ENCODE assay signal across 17 cellular contexts in the genomic region with DNA sequence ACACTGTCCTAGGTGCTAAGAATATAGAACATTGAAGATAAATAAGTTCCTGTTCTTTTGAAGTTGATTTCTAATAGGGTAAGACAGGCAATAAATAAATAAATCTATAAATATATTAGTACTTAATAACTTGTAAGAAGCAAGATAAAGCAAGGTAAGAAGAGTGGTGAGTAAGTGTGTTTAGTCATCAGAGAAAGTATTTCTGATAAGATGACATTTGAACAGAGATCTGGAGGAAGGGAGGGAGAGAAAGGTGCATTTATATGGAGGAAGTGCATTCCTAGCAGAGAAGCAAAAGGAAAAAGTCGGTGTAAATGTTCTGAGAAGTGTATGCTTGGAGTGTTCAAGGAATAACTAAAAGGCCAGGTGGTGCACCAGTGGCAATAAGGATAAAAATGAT.
DNase-seq lines count a peak whose midpoint lies in the region; ATAC-seq and TF ChIP-seq lines count a peak whose summit lies in the region.
"Had no signal": no experiment of that assay in that cellular context is flagged by ENCODE, and none has a peak within 500 bp of the region (broad histone marks: within the 10 kb centered on the region; RNA-seq: fewer than 3 reads in every experiment).

No MANE protein-coding gene starts in this region.

- TF ChIP-seq CTCF in Calu3 (IDR thresholded peaks at IDR 0.05; ENCODE audit: unreplicated experiment) (no peak), epithelial cell of esophagus (IDR thresholded peaks at IDR 0.05; ENCODE audit: insufficient read depth, low read depth, low read length, missing control alignments) (no peak), nephron progenitor cell (IDR thresholded peaks at IDR 0.05) (no peak)

- ATAC-seq in GM18502 (IDR thresholded peaks at IDR 0.05; ENCODE audit: poor library complexity, unreplicated experiment) (no peak), right cardiac atrium (no peak)
- ATAC-seq: GM12878 had no signal

- H3K27me3 ChIP-seq in right cardiac atrium (ENCODE audit: control insufficient read depth, insufficient read depth) = no peaks in the 10 kb centered on the region
- H3K27me3 ChIP-seq: BLaER1 had no signal

- no peaks in the 10 kb centered on the region for H3K9me3 ChIP-seq in right cardiac atrium (ENCODE audit: control insufficient read depth, low read length)
- H3K9me3 ChIP-seq: BLaER1, HAP-1 had no signal

- intact Hi-C loops in Calu3 (cut with micrococcal nuclease; ENCODE audit: unreplicated experiment) (loop anchor here (5.0 to 10.0 kb wide), 3 partner anchors 151 to 588 kb away; no protein-coding TSS in a partner anchor), right cardiac atrium (cut with DNase I) (loop anchor here in 3 of 4 donors (2.0 to 5.0 kb wide), 3 partner anchors 171 to 176 kb away; no protein-coding TSS in a partner anchor)

- H3K4me3 ChIP-seq in epithelial cell of esophagus (ENCODE audit: low read length) (no peak overlapping the region), right cardiac atrium (ENCODE audit: low read length) (no peak overlapping the region)
- H3K4me3 ChIP-seq: BLaER1, GM12878, GM23248, HAP-1 had no signal

- H3K27ac Mint-ChIP-seq in Calu3 (ENCODE audit: unreplicated experiment) (peak overlapping the region; percentile 17), nephron progenitor cell (peak overlapping the region; percentile 2)
- H3K27ac Mint-ChIP-seq: CD14-positive monocyte; CD4-positive, alpha-beta memory T cell had no signal

- H3K4me1 Mint-ChIP-seq in Calu3 (ENCODE audit: low read depth, unreplicated experiment) = peaks cover 20% of the 10 kb centered on the region
- H3K4me1 Mint-ChIP-seq in nephron progenitor cell = peaks cover 5% of the 10 kb centered on the region
- H3K4me1 Mint-ChIP-seq: CD14-positive monocyte; CD4-positive, alpha-beta memory T cell had no signal

- CTCF ChIA-PET in Calu3 (lab: Charles Lee) = no interaction called here

- H3K27ac ChIP-seq in right cardiac atrium (ENCODE audit: low read length) = no peak overlapping the region
- H3K27ac ChIP-seq: BLaER1, GM23248 had no signal

- peak; percentile 1 for DNase-seq in Calu3
- peak; percentile 75 for DNase-seq in NCI-H226
- DNase-seq in epithelial cell of esophagus (ENCODE audit: low read depth) = peak; percentile 9
- DNase-seq in nephron progenitor cell = no peak
- no peak for DNase-seq in NCI-H524 treated with DMSO at 0.1 percent for 48 hours (lab: John Stamatoyannopoulos, UW)
- DNase-seq in DMS79 (lab: John Stamatoyannopoulos, UW) = no peak
- DNase-seq in right cardiac atrium = no peak
- DNase-seq: 8988T; CD4-positive, alpha-beta memory T cell; DND-41; EL; GM23248 had no signal

- WGBS in right cardiac atrium = 25% methylated on average over 1 of the region's 1 CpG

- H3K9me3 Mint-ChIP-seq in Calu3 (ENCODE audit: low read depth, unreplicated experiment) = no peaks in the 10 kb centered on the region
- H3K9me3 Mint-ChIP-seq in nephron progenitor cell = no peaks in the 10 kb centered on the region
- H3K9me3 Mint-ChIP-seq: CD14-positive monocyte; CD4-positive, alpha-beta memory T cell had no signal

- H3K27me3 Mint-ChIP-seq in Calu3 (ENCODE audit: unreplicated experiment) (no peaks in the 10 kb centered on the region), nephron progenitor cell (ENCODE audit: low read depth, poor library complexity) (peaks cover 4% of the 10 kb centered on the region)

- no TSS peak for BruUV-seq in Calu3 (replicated peaks; lab: Mats Ljungman, UMichigan)

- H3K4me3 Mint-ChIP-seq in Calu3 (ENCODE audit: low read depth, unreplicated experiment) (peak overlapping the region; percentile 4), nephron progenitor cell (no peak overlapping the region)
- H3K4me3 Mint-ChIP-seq: CD14-positive monocyte; CD4-positive, alpha-beta memory T cell had no signal

- H3K36me3 Mint-ChIP-seq in Calu3 (ENCODE audit: insufficient read depth, unreplicated experiment) (no peaks in the 10 kb centered on the region), nephron progenitor cell (ENCODE audit: low read depth) (no peaks in the 10 kb centered on the region)
- H3K36me3 Mint-ChIP-seq: CD14-positive monocyte; CD4-positive, alpha-beta memory T cell had no signal

- no peaks in the 10 kb centered on the region for H3K4me1 ChIP-seq in right cardiac atrium (ENCODE audit: control insufficient read depth, insufficient read depth, low read length)
- H3K4me1 ChIP-seq: BLaER1, HAP-1 had no signal

Comparison
In these comparisons a context has a peak if more than half of its experiments do, and no peak if none do; other contexts are left out.
1. DNase-seq: peak in Calu3 (single experiment), NCI-H226 (single experiment) and epithelial cell of esophagus (single experiment); none in nephron progenitor cell (single experiment), NCI-H524 treated with DMSO at 0.1 percent for 48 hours (single experiment), DMS79 (single experiment) and right cardiac atrium (0 of 3).